21 cellular contexts compared by ENCODE assay signal in genomic region chr3:151901282-151901945, GRCh38. TPM values are rescaled to one million over a fixed set of nuclear protein-coding genes. Genes with fewer than 3 reads are reported as not detected.
DNase-seq lines count a peak whose midpoint lies in the region; ATAC-seq, FAIRE-seq and TF ChIP-seq lines count a peak whose summit lies in the region.
"Had no signal": no experiment of that assay in that cellular context is flagged by ENCODE, and none has a peak within 500 bp of the region (broad histone marks: within the 10 kb centered on the region; RNA-seq: fewer than 3 reads in every experiment).

No MANE protein-coding gene starts in this region.

- no peak for FAIRE-seq in RCC 7860 (lab: Jason Lieb, UNC)
- FAIRE-seq: frontal cortex, GM12892 had no signal

- H3K4me1 ChIP-seq in PC-3 (ENCODE audit: insufficient read depth, low read length) (peaks cover 47% of the 10 kb centered on the region), heart right ventricle (peaks cover 4 to 54% (median 37%) of the 10 kb centered on the region in 9 donors), rectal smooth muscle tissue (ENCODE audit: control insufficient read depth, insufficient read depth, low read length) (peaks cover 32% of the 10 kb centered on the region), esophagus squamous epithelium (peaks cover 0 to 36% (median 9%) of the 10 kb centered on the region in 3 donors)

- TF ChIP-seq CTCF in PC-3 (conservative IDR thresholded peaks at IDR 0.05; ENCODE audit: low read depth, low read length) (no peak), heart right ventricle (IDR thresholded peaks at IDR 0.05) (no peak), esophagus squamous epithelium (IDR thresholded peaks at IDR 0.05) (no peak)

- no TSS peak for BruUV-seq in PC-3 (replicated peaks; lab: Mats Ljungman, UMichigan)

- intact Hi-C loops in PC-3 (cut with micrococcal nuclease) = loop anchor here (5.0 kb wide), 1 partner anchor 39 kb away; no protein-coding TSS in a partner anchor
- intact Hi-C loops in heart right ventricle (cut with DNase I) = loop anchor here in 1 of 10 donors (10.0 kb wide), 1 partner anchor 57 kb away; no protein-coding TSS in a partner anchor
- intact Hi-C loops in esophagus squamous epithelium (cut with DNase I) = no loop called here

- ATAC-seq in PC-3 = peak; percentile 30
- peak in 7 of 8 donors; percentile 48 to 94 (median 79) for ATAC-seq in heart right ventricle
- ATAC-seq in T-cell (replicated peaks in 1 of 4) = no peak
- ATAC-seq: activated T-helper 17 cell treated with anti-CD3 and anti-CD28 coated beads, Interleukin-2, amount 50 U/mL, for 72 hours; mucosa of descending colon had no signal

- no peaks in the 10 kb centered on the region for H3K36me3 Mint-ChIP-seq in T-cell
- H3K36me3 Mint-ChIP-seq: immature natural killer cell had no signal

- CTCF ChIA-PET in PC-3 (lab: Charles Lee) = no interaction called here
- CTCF ChIA-PET in T-cell (lab: Charles Lee) = no interaction called here

- no peak overlapping the region for H3K27ac Mint-ChIP-seq in T-cell
- H3K27ac Mint-ChIP-seq: activated T-helper 17 cell treated with anti-CD3 and anti-CD28 coated beads, Interleukin-2, amount 50 U/mL, for 72 hours; progenitor cell of endocrine pancreas had no signal

- H3K4me3 ChIP-seq in PC-3 (ENCODE audit: low read length) (no peak overlapping the region), heart right ventricle (no peak overlapping the region), rectal smooth muscle tissue (ENCODE audit: low read length) (no peak overlapping the region), esophagus squamous epithelium (no peak overlapping the region)
- H3K4me3 ChIP-seq: mucosa of descending colon, vagina had no signal

- H3K4me2 ChIP-seq in PC-3 (ENCODE audit: low read length) = peak overlapping the region; percentile 29

- H3K4me1 Mint-ChIP-seq in T-cell = peaks cover 17 to 23% (median 20%) of the 10 kb centered on the region in 3 donors

- H3K4me3 Mint-ChIP-seq in T-cell = no peak overlapping the region
- H3K4me3 Mint-ChIP-seq: activated T-helper 17 cell treated with anti-CD3 and anti-CD28 coated beads, Interleukin-2, amount 50 U/mL, for 72 hours had no signal

- no peaks in the 10 kb centered on the region for H3K9me3 Mint-ChIP-seq in T-cell
- H3K9me3 Mint-ChIP-seq: activated T-helper 17 cell treated with anti-CD3 and anti-CD28 coated beads, Interleukin-2, amount 50 U/mL, for 72 hours; immature natural killer cell had no signal

- no peaks in the 10 kb centered on the region for H3K27me3 ChIP-seq in PC-3 (ENCODE audit: low read length)
- H3K27me3 ChIP-seq in heart right ventricle = no peaks in the 10 kb centered on the region
- no peaks in the 10 kb centered on the region for H3K27me3 ChIP-seq in rectal smooth muscle tissue (ENCODE audit: control insufficient read depth, insufficient read depth, low read length)
- no peaks in the 10 kb centered on the region for H3K27me3 ChIP-seq in esophagus squamous epithelium
- H3K27me3 ChIP-seq: vagina had no signal

- H3K27me3 Mint-ChIP-seq in T-cell = peaks cover 0 to 5% of the 10 kb centered on the region in 2 donors
- H3K27me3 Mint-ChIP-seq: progenitor cell of endocrine pancreas had no signal

- POLR2A ChIA-PET in PC-3 (lab: Charles Lee; ENCODE audit: unreplicated experiment) = no interaction called here
- POLR2A ChIA-PET in T-cell (lab: Charles Lee) = no interaction called here

- H3K79me2 ChIP-seq in PC-3 (ENCODE audit: low read length) = no peaks in the 10 kb centered on the region

- TF ChIP-seq POLR2A in esophagus squamous epithelium (IDR thresholded peaks at IDR 0.05) = no peak

- no peaks in the 10 kb centered on the region for H3K9me3 ChIP-seq in PC-3 (ENCODE audit: low read length)
- no peaks in the 10 kb centered on the region for H3K9me3 ChIP-seq in heart right ventricle
- no peaks in the 10 kb centered on the region for H3K9me3 ChIP-seq in esophagus squamous epithelium
- H3K9me3 ChIP-seq: mucosa of descending colon, vagina had no signal

- no peaks in the 10 kb centered on the region for H4K20me1 ChIP-seq in PC-3 (ENCODE audit: low read length)

- H3K27ac ChIP-seq in PC-3 (ENCODE audit: low read length) (no peak overlapping the region), heart right ventricle (peak overlapping the region in 8 of 10 donors; percentile 39 to 71 (median 48)), rectal smooth muscle tissue (ENCODE audit: low read depth, low read length) (peak overlapping the region; percentile 79), esophagus squamous epithelium (peak overlapping the region in 2 of 4 donors; percentile 5 to 45)
- H3K27ac ChIP-seq: C4-2B, vagina had no signal

- WGBS in heart right ventricle, 2 donors = 13 to 15% methylated on average over 3 of the region's 3 CpGs
- 53 to 63% methylated on average over 3 of the region's 3 CpGs for WGBS in esophagus squamous epithelium, 2 donors

- DNase-seq in EH (ENCODE audit: low read depth) = peak; percentile 65
- DNase-seq in PC-3 = peak; percentile 45
- DNase-seq in heart right ventricle = no peak
- no peak for DNase-seq in putamen (ENCODE audit: low spot score)
- DNase-seq in esophagus squamous epithelium (lab: John Stamatoyannopoulos, UW) = no peak
- no peak for DNase-seq in RCC 7860 (ENCODE audit: low spot score)
- DNase-seq in T-cell = no peak
- DNase-seq: effector CD4-positive, alpha-beta T cell; immature natural killer cell; mucosa of descending colon; NCI-H1436; NCI-H446; SW 1271 had no signal

- H2AFZ ChIP-seq in PC-3 (ENCODE audit: low read length) = no peak overlapping the region

- H3K36me3 ChIP-seq in PC-3 (ENCODE audit: low read depth, low read length) = no peaks in the 10 kb centered on the region
- H3K36me3 ChIP-seq in heart right ventricle = no peaks in the 10 kb centered on the region
- no peaks in the 10 kb centered on the region for H3K36me3 ChIP-seq in rectal smooth muscle tissue (ENCODE audit: control insufficient read depth, insufficient read depth, low read length)
- no peaks in the 10 kb centered on the region for H3K36me3 ChIP-seq in esophagus squamous epithelium
- H3K36me3 ChIP-seq: vagina had no signal

- no peaks in the 10 kb centered on the region for H3K9me2 ChIP-seq in PC-3 (replicated peaks; ENCODE audit: low read length)

- no peaks in the 10 kb centered on the region for H3F3A ChIP-seq in PC-3 (ENCODE audit: low read length, unreplicated experiment)

- H3K9ac ChIP-seq in PC-3 (ENCODE audit: low read length) (no peak overlapping the region), rectal smooth muscle tissue (ENCODE audit: low read length) (no peak overlapping the region)

RNA-seq across cellular contexts. Expression of gene SUCNR1, which starts 28.0 kb away (rescaled TPM):
- total RNA-seq in PC-3 (2014; rRNA removed) (not detected in 2 replicates), heart right ventricle (1 to 10 TPM in 1 of 10 donors, under 1 TPM in 8, not detected in 1; 0.04 to 2.4 (median 0.12) TPM), esophagus squamous epithelium (under 1 TPM in 2 of 4 donors, not detected in 2; 0.19 to 0.38 TPM), T-cell (not detected)
- under 1 TPM in 1 of 2 donors, not detected in 1; 0.16 TPM for polyA plus RNA-seq in heart right ventricle
- total RNA-seq: activated T-helper 17 cell treated with anti-CD3 and anti-CD28 coated beads, Interleukin-2, amount 50 U/mL, for 72 hours; OCI-LY7 had no signal

Comparison
In these comparisons a context has a peak if more than half of its experiments do, and no peak if none do; other contexts are left out.
1. DNase-seq: peak in EH (single experiment) and PC-3 (single experiment); none in heart right ventricle (0 of 2), putamen (single experiment), esophagus squamous epithelium (single experiment), RCC 7860 (single experiment) and T-cell (0 of 34).
2. ATAC-seq: peak in PC-3 (single experiment) and heart right ventricle (7 of 8); none in T-cell (0 of 4).